In genomic region chr6:152478377-152479010, GRCh38 we compare ENCODE assay signal across 24 cellular contexts.
DNase-seq lines count a peak whose midpoint lies in the region; ATAC-seq and TF ChIP-seq lines count a peak whose summit lies in the region.
"Had no signal": no experiment of that assay in that cellular context is flagged by ENCODE, and none has a peak within 500 bp of the region (broad histone marks: within the 10 kb centered on the region; RNA-seq: fewer than 3 reads in every experiment).

No MANE protein-coding gene starts in this region.

- ATAC-seq in GM21381 (IDR thresholded peaks at IDR 0.05; ENCODE audit: unreplicated experiment) (no peak), HG02840 (IDR thresholded peaks at IDR 0.05; ENCODE audit: low FRiP score, unreplicated experiment) (no peak), HG02970 (IDR thresholded peaks at IDR 0.05; ENCODE audit: low FRiP score, unreplicated experiment) (no peak)

- no peak overlapping the region for H3K4me3 ChIP-seq in HEK293 (ENCODE audit: low read depth, low read length)
- H3K4me3 ChIP-seq: BLaER1 treated with 17β-estradiol and CSF1 and Interleukin-3, amounts not matched to agents 10 nM and 100 nM; GM23248; MG63 had no signal

- DNase-seq in Ammon's horn (ENCODE audit: low spot score), result peak; percentile 58
- peak; percentile 30 for DNase-seq in cerebellum (ENCODE audit: low spot score)
- peak in 8 of 10 donors; percentile 44 to 91 (median 66) for DNase-seq in posterior cingulate gyrus
- DNase-seq: CD4-positive, alpha-beta T cell; COR-L47; DMS79; GM23248; H7; KBM-7; MG63; NCI-H1105 treated with DMSO at 0.1 percent for 48 hours; NCI-H146; NCI-H1930; NCI-H2107; NCI-H226; NCI-H510A; NCI-H69; SHP77 had no signal

- intact Hi-C loops in posterior cingulate gyrus (cut with DNase I), result no loop called here

- TF ChIP-seq CTCF in HEK293 (tag by site-specific recombination; IDR thresholded peaks at IDR 0.05), result no peak

- no peaks in the 10 kb centered on the region for H3K9me3 ChIP-seq in HEK293 (ENCODE audit: control insufficient read depth, insufficient read depth, low read depth, low read length)
- H3K9me3 ChIP-seq: BLaER1 treated with 17β-estradiol and CSF1 and Interleukin-3, amounts not matched to agents 10 nM and 100 nM; MG63 had no signal

- H3K4me1 ChIP-seq in HEK293 (ENCODE audit: control insufficient read depth, insufficient read depth, low read length), result no peaks in the 10 kb centered on the region
- H3K4me1 ChIP-seq: BLaER1 treated with 17β-estradiol and CSF1 and Interleukin-3, amounts not matched to agents 10 nM and 100 nM had no signal

- no peak overlapping the region for H3K27ac ChIP-seq in HEK293 (ENCODE audit: extremely low read depth, low read depth, low read length)
- H3K27ac ChIP-seq: BLaER1 treated with 17β-estradiol and CSF1 and Interleukin-3, amounts not matched to agents 10 nM and 100 nM; GM23248; RWPE1 had no signal

- POLR2A ChIA-PET in HEK293 (lab: Yijun Ruan, JAX), result no interaction called here

- CTCF ChIA-PET in HEK293 (lab: Yijun Ruan, JAX), result interaction anchor here (0.5 to 0.8 kb wide), 2 partner anchors 74 to 264 kb away, joined by 3 to 5 read pairs; no protein-coding TSS in a partner anchor

- no peaks in the 10 kb centered on the region for H3K36me3 ChIP-seq in HEK293 (ENCODE audit: control insufficient read depth in 2 of 2, insufficient read depth in 1 of 2, low read length in 2 of 2)
- H3K36me3 ChIP-seq: BLaER1 treated with 17β-estradiol and CSF1 and Interleukin-3, amounts not matched to agents 10 nM and 100 nM; MG63 had no signal

TF ChIP-seq in HEK293, 187 proteins besides CTCF, POLR2A, EP300 and RAD21:
- no peak for TF ChIP-seq ZFP41 (tag by site-specific recombination; IDR thresholded peaks at IDR 0.05; ENCODE audit: borderline replicate concordance)
- TF ChIP-seq EGR2 (tag by site-specific recombination; IDR thresholded peaks at IDR 0.05; ENCODE audit: low read depth), result peak; percentile 40
- peak; percentile 40; the same call in 1 of the 2 replicates for TF ChIP-seq ZFHX2 (tag by site-specific recombination; conservative IDR thresholded peaks at IDR 0.05)
